In the genomic region with DNA sequence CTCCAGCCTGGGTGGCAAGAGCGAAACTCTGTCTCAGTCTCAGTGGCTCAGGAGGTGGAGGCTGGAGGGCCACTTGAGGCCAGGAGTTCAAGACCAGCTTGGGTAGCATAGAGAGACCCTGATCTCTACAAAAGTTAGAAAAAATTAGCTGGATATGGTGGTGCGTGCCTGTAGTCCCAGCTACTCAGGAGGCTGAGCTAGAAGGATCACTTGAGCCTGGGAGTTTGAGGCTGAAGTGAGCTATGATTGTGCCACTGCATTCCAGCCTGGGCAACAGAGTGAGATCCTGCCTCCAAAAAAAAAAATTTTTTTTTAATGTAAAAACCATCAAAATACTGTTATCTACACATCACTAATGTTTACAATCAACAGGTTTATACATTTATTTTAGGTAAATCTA, we compare ENCODE assay signal across 8 cellular contexts.
"Had no signal": no experiment of that assay in that cellular context is flagged by ENCODE, and none has a peak within 500 bp of the region (broad histone marks: within the 10 kb centered on the region; RNA-seq: fewer than 3 reads in every experiment).

No MANE protein-coding gene starts in this region.

- H3K27me3 Mint-ChIP-seq: IgD-negative memory B cell had no signal

- DNase-seq: H9, HCEC 1CT, HFFc6, KG1 had no signal

- ATAC-seq: GM23338 had no signal

- H3K4me2 ChIP-seq: GM23338 had no signal

- H2AFZ ChIP-seq: GM23338 had no signal

- FAIRE-seq: H1, HTR-8/SVneo had no signal

- H3K27ac Mint-ChIP-seq: GM23338, H9, HFFc6, IgD-negative memory B cell had no signal

- H3K4me3 Mint-ChIP-seq: GM23338, H9, HFFc6, IgD-negative memory B cell had no signal

- H3K4me3 ChIP-seq: GM23338 had no signal
